ENCODE assay signal across 14 cellular contexts in genomic region chr19:47510516-47511127, GRCh38. TPM values are rescaled to one million over a fixed set of nuclear protein-coding genes. Genes with fewer than 3 reads are reported as not detected.
DNase-seq lines count a peak whose midpoint lies in the region; ATAC-seq and TF ChIP-seq lines count a peak whose summit lies in the region.
"Had no signal": no experiment of that assay in that cellular context is flagged by ENCODE, and none has a peak within 500 bp of the region (broad histone marks: within the 10 kb centered on the region; RNA-seq: fewer than 3 reads in every experiment).

No MANE protein-coding gene starts in this region.

- H3K4me2 ChIP-seq in H9 (ENCODE audit: insufficient read depth, insufficient read length, low read length) = no peak overlapping the region

- H4K8ac ChIP-seq in H9 (replicated peaks; ENCODE audit: insufficient read length, low read depth, low read length) = no peak overlapping the region

- no peak overlapping the region for H3K27ac ChIP-seq in H9 (ENCODE audit: insufficient read length, low read depth, low read length)
- peak overlapping the region; percentile 18 to 100 (median 87) for H3K27ac ChIP-seq in adrenal gland
- H3K27ac ChIP-seq in stomach smooth muscle (ENCODE audit: low read length) = peak overlapping the region; percentile 98
- H3K27ac ChIP-seq: SK-N-MC had no signal

- H3K27me3 ChIP-seq in H9 (ENCODE audit: insufficient read depth, low read length) (no peaks in the 10 kb centered on the region), adrenal gland (no peaks in the 10 kb centered on the region), stomach smooth muscle (ENCODE audit: control insufficient read depth in 1 of 2, insufficient read depth in 2 of 2, low read length in 2 of 2) (no peaks in the 10 kb centered on the region)

- TF ChIP-seq CTCF in H9 (conservative IDR thresholded peaks at IDR 0.05) = peak; percentile 20; the same call in 1 of the 3 replicates
- TF ChIP-seq CTCF in adrenal gland (IDR thresholded peaks at IDR 0.05) = no peak
- no peak for TF ChIP-seq CTCF in mucosa of descending colon (IDR thresholded peaks at IDR 0.05)

- peaks cover 10% of the 10 kb centered on the region; the same call in 1 of the 2 replicates for H3K79me2 ChIP-seq in H9 (ENCODE audit: insufficient read depth, low read length)

- H3K4me3 ChIP-seq in adrenal gland (peak overlapping the region in 1 of 4 donors; percentile 23), stomach smooth muscle (ENCODE audit: low read length in 2 of 2) (peak overlapping the region in 1 of 2 donors; percentile 54), mucosa of descending colon (no peak overlapping the region)
- H3K4me3 ChIP-seq: SK-N-MC had no signal

- no peak overlapping the region for H2BK120ac ChIP-seq in H9 (ENCODE audit: low read depth, low read length, poor library complexity, severe bottlenecking)

- no peak overlapping the region for H3K4me3 Mint-ChIP-seq in H9
- H3K4me3 Mint-ChIP-seq: activated naive CD4-positive, alpha-beta T cell treated with anti-CD3 and anti-CD28 coated beads, Interleukin-2, amount 50 U/mL, for 24 hours; natural killer cell treated with Interleukin-12 subunit alpha and Interleukin-12 subunit beta and Interleukin-15 and Interleukin-18, amount 100 ng/mL, for 72 hours had no signal

- peaks cover 23 to 33% of the 10 kb centered on the region in 2 experiments for H3K4me1 Mint-ChIP-seq in H9

- H2AFZ ChIP-seq in H9 (ENCODE audit: low read length) = no peak overlapping the region

- no peak for DNase-seq in H9
- peak in 1 of 7 donors; percentile 23 for DNase-seq in adrenal gland
- DNase-seq in islet precursor cell = peak; percentile 50
- no peak for DNase-seq in mucosa of descending colon
- DNase-seq in SIG-M5 (lab: John Stamatoyannopoulos, UW) = no peak
- DNase-seq: activated CD4-positive, alpha-beta T cell treated with anti-CD3 and anti-CD28 coated beads, Interleukin-2, amount 50 U/mL, for 1 hour; NCI-H524 treated with DMSO at 0.1 percent for 48 hours; stimulated activated CD4-positive, alpha-beta T cell treated with anti-CD3 and anti-CD28 coated beads, Interleukin-2, amount 100 ng/mL, for 48 hours had no signal

- peaks cover 14% of the 10 kb centered on the region for H3K79me1 ChIP-seq in H9 (ENCODE audit: insufficient read depth, low read depth, low read length, poor library complexity, severe bottlenecking)

- H3K36me3 ChIP-seq in adrenal gland (replicated peaks in 1 of 2) (no peaks in the 10 kb centered on the region), stomach smooth muscle (ENCODE audit: control insufficient read depth in 2 of 2, insufficient read depth in 2 of 2, low read length in 2 of 2) (peaks cover 0 to 5% of the 10 kb centered on the region in 2 donors), mucosa of descending colon (ENCODE audit: low read depth) (peaks cover 5% of the 10 kb centered on the region)

- no peak overlapping the region for H2AK5ac ChIP-seq in H9 (ENCODE audit: insufficient read length, low read length)

- no peak overlapping the region for H2BK15ac ChIP-seq in H9 (ENCODE audit: low read depth, low read length)

- H3K9me3 ChIP-seq in H9 (ENCODE audit: control insufficient read depth, low read depth, low read length) = no peaks in the 10 kb centered on the region
- H3K9me3 ChIP-seq in adrenal gland (replicated peaks in 1 of 3) = no peaks in the 10 kb centered on the region
- H3K9me3 ChIP-seq in stomach smooth muscle (ENCODE audit: control insufficient read depth in 2 of 2, low read length in 2 of 2) = no peaks in the 10 kb centered on the region
- no peaks in the 10 kb centered on the region for H3K9me3 ChIP-seq in mucosa of descending colon

- no peak overlapping the region for H3K18ac ChIP-seq in H9 (ENCODE audit: insufficient read length, low read depth, low read length)

- H3K27ac Mint-ChIP-seq in H9 = peak overlapping the region in 2 of 3 experiments; percentile 30 to 35; a peak in 2 of 7 replicates
- H3K27ac Mint-ChIP-seq: activated naive CD4-positive, alpha-beta T cell treated with anti-CD3 and anti-CD28 coated beads, Interleukin-2, amount 50 U/mL, for 24 hours; natural killer cell treated with Interleukin-12 subunit alpha and Interleukin-12 subunit beta and Interleukin-15 and Interleukin-18, amount 100 ng/mL, for 72 hours had no signal

- no peak overlapping the region for H3T11ph ChIP-seq in H9 (ENCODE audit: low read length)

- no peaks in the 10 kb centered on the region for H3K4me1 ChIP-seq in H9 (ENCODE audit: insufficient read depth, low read length)
- H3K4me1 ChIP-seq in adrenal gland (replicated peaks in 1 of 2) = peaks cover 75 to 79% of the 10 kb centered on the region in 2 donors
- H3K4me1 ChIP-seq in stomach smooth muscle (ENCODE audit: control insufficient read depth, insufficient read depth, low read length) = peaks cover 84% of the 10 kb centered on the region
- H3K4me1 ChIP-seq in mucosa of descending colon (ENCODE audit: low read depth) = peaks cover 35% of the 10 kb centered on the region

- H2BK20ac ChIP-seq in H9 (ENCODE audit: low read depth, low read length, poor library complexity, severe bottlenecking) = no peak overlapping the region

- no peak overlapping the region for H2BK5ac ChIP-seq in H9 (ENCODE audit: insufficient read length, low read length)

- no peak overlapping the region for H3K56ac ChIP-seq in H9 (ENCODE audit: insufficient read length, low read depth, low read length)

- no peak for TF ChIP-seq POLR2A in adrenal gland (IDR thresholded peaks at IDR 0.05)

- H3K23ac ChIP-seq in H9 (ENCODE audit: insufficient read length, low read depth, low read length) = no peak overlapping the region

- no CpG with 5 or more reads among the region's 12 CpGs for WGBS in H9 (ENCODE audit: extremely low coverage, insufficient read length, low lambda C conversion rate)
- WGBS in adrenal gland, 4 donors = 36 to 43% (median 41%) methylated on average over 10 to 12 of the region's 12 CpGs

- ATAC-seq in HG03025 (IDR thresholded peaks at IDR 0.05; ENCODE audit: low FRiP score, unreplicated experiment) (no peak), mucosa of descending colon (no peak)
- ATAC-seq: natural killer cell treated with Interleukin-12 subunit alpha and Interleukin-12 subunit beta and Interleukin-15 and Interleukin-18, amount 100 ng/mL, for 72 hours had no signal

- intact Hi-C loops in adrenal gland (cut with DNase I) (loop anchor here in 1 of 2 donors (10.0 kb wide), 1 partner anchor 184 kb away; no protein-coding TSS in a partner anchor), mucosa of descending colon (cut with DNase I, micrococcal nuclease) (loop anchor here in 1 of 2 donors (10.0 kb wide), 1 partner anchor 94 kb away; the partner anchor contains the start of gene BICRA)

- no peaks in the 10 kb centered on the region for H3K27me3 Mint-ChIP-seq in H9 (ENCODE audit: low read depth)
- H3K27me3 Mint-ChIP-seq: activated naive CD4-positive, alpha-beta T cell treated with anti-CD3 and anti-CD28 coated beads, Interleukin-2, amount 50 U/mL, for 24 hours; natural killer cell treated with Interleukin-12 subunit alpha and Interleukin-12 subunit beta and Interleukin-15 and Interleukin-18, amount 100 ng/mL, for 72 hours had no signal

- no peak overlapping the region for H2BK12ac ChIP-seq in H9 (ENCODE audit: insufficient read length, low read depth, low read length)

- no peak overlapping the region for H4K91ac ChIP-seq in H9 (ENCODE audit: insufficient read length, low read depth, low read length)

- no peak overlapping the region for H3K4ac ChIP-seq in H9 (ENCODE audit: low read depth, low read length)

- peaks cover 7% of the 10 kb centered on the region for H3K23me2 ChIP-seq in H9 (ENCODE audit: insufficient read length, low read depth, low read length, poor library complexity, severe bottlenecking)

- no peak overlapping the region for H4K5ac ChIP-seq in H9 (ENCODE audit: insufficient read length, low read depth, low read length)

- no peaks in the 10 kb centered on the region for H4K20me1 ChIP-seq in H9 (ENCODE audit: control insufficient read depth, insufficient read depth, insufficient read length)

- no peak overlapping the region for H3K14ac ChIP-seq in H9 (ENCODE audit: insufficient read depth, low read length)

- H3K36me3 Mint-ChIP-seq in H9 (ENCODE audit: insufficient read depth in 1 of 3, low read depth in 3 of 3) = peaks cover 0 to 4% (median 0%) of the 10 kb centered on the region in 3 experiments; a peak in 1 of 7 replicates
- H3K36me3 Mint-ChIP-seq: natural killer cell treated with Interleukin-12 subunit alpha and Interleukin-12 subunit beta and Interleukin-15 and Interleukin-18, amount 100 ng/mL, for 72 hours had no signal

- H3K9ac ChIP-seq in H9 (ENCODE audit: extremely low read depth, insufficient read length, low read length) (no peak overlapping the region), stomach smooth muscle (ENCODE audit: low read length in 2 of 2) (no peak overlapping the region)

- no peaks in the 10 kb centered on the region for H3K9me3 Mint-ChIP-seq in H9
- H3K9me3 Mint-ChIP-seq: activated naive CD4-positive, alpha-beta T cell treated with anti-CD3 and anti-CD28 coated beads, Interleukin-2, amount 50 U/mL, for 24 hours; natural killer cell treated with Interleukin-12 subunit alpha and Interleukin-12 subunit beta and Interleukin-15 and Interleukin-18, amount 100 ng/mL, for 72 hours had no signal

RNA-seq across cellular contexts. Expression of gene NAPA, which starts 4.2 kb away (rescaled TPM):
- total RNA-seq in H9 (2021) (62.3 and 62.8 TPM in 2 replicates), adrenal gland (100 to 1,000 TPM; 162 to 481 (median 269) TPM), mucosa of descending colon (100 to 1,000 TPM; 109 to 145 (median 124) TPM)
- polyA plus RNA-seq in adrenal gland = 100 to 1,000 TPM; 200 to 283 (median 244) TPM

RNA-seq across cellular contexts. Expression of gene KPTN, which starts 26.6 kb away (rescaled TPM):
- total RNA-seq in H9 (2021) = 33.6 and 35.4 TPM in 2 replicates
- 10 to 100 TPM in 4 of 8 donors, 1 to 10 TPM in 4; 2.9 to 25.6 (median 9.9) TPM for total RNA-seq in adrenal gland
- polyA plus RNA-seq in adrenal gland = 100 to 1,000 TPM in 1 of 3 donors, 10 to 100 TPM in 1, 1 to 10 TPM in 1; 7.3 to 121 (median 37.5) TPM
- 1 to 10 TPM; 5.5 to 8.9 (median 8.9) TPM for total RNA-seq in mucosa of descending colon

RNA-seq across cellular contexts. Expression of gene SLC8A2, which starts 38.9 kb away (rescaled TPM):
- total RNA-seq in H9 (2021) (10.7 and 11.3 TPM in 2 replicates), adrenal gland (1 to 10 TPM in 4 of 8 donors, under 1 TPM in 1, not detected in 3; 0.36 to 6.1 (median 4.2) TPM), mucosa of descending colon (10 to 100 TPM in 1 of 3 donors, 1 to 10 TPM in 1, under 1 TPM in 1; 0.75 to 17.5 (median 2.1) TPM)
- 1 to 10 TPM in 2 of 3 donors, under 1 TPM in 1; 0.74 to 3.1 (median 3.0) TPM for polyA plus RNA-seq in adrenal gland
- total RNA-seq: epithelial cell of proximal tubule; natural killer cell treated with Interleukin-12 subunit alpha and Interleukin-12 subunit beta and Interleukin-15 and Interleukin-18, amount 100 ng/mL, for 72 hours had no signal
